ENCODE assay signal across 13 cellular contexts in the genomic region with DNA sequence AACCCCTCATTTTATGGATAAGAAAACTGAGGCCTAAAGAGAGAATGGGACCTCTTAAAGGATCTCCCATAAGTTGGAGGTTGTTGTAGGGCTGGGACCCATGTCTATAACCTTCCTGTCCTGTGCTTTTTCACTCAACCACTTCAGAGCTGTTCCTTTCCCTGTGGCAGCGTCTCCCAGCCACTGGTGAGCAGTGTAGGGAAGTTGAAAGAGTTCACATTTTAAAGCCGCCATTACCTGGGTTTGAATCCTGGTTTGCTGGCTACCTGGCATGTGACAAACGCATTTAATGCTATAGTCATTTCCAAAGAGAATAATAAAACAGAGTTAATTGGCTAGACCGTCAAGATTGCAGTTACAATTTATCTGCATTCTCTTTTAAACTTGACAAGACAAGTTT.
DNase-seq lines count a peak whose midpoint lies in the region; TF ChIP-seq lines count a peak whose summit lies in the region.
"Had no signal": no experiment of that assay in that cellular context is flagged by ENCODE, and none has a peak within 500 bp of the region (broad histone marks: within the 10 kb centered on the region; RNA-seq: fewer than 3 reads in every experiment).

No MANE protein-coding gene starts in this region.

- H3K4me1 Mint-ChIP-seq in Caco-2 (ENCODE audit: low read depth, unreplicated experiment) (peaks cover 27% of the 10 kb centered on the region), mesothelial cell of epicardium (peaks cover 12% of the 10 kb centered on the region)
- H3K4me1 Mint-ChIP-seq: CD14-positive monocyte had no signal

- H3K4ac ChIP-seq in trophoblast cell (ENCODE audit: low read depth, low read length): peak overlapping the region; percentile 61

- H3K27me3 Mint-ChIP-seq in Caco-2 (ENCODE audit: insufficient read depth, unreplicated experiment) (no peaks in the 10 kb centered on the region), mesothelial cell of epicardium (ENCODE audit: low read depth) (peaks cover 1% of the 10 kb centered on the region)

- intact Hi-C loops in Caco-2 (cut with micrococcal nuclease; ENCODE audit: unreplicated experiment): no loop called here

- H3K36me3 Mint-ChIP-seq in Caco-2 (ENCODE audit: insufficient read depth, unreplicated experiment) (peaks cover 14% of the 10 kb centered on the region), mesothelial cell of epicardium (peaks cover 16% of the 10 kb centered on the region)
- H3K36me3 Mint-ChIP-seq: CD14-positive monocyte; CD8-positive, alpha-beta T cell had no signal

- peak overlapping the region; percentile 36 for H3K27ac Mint-ChIP-seq in Caco-2 (ENCODE audit: unreplicated experiment)
- peak overlapping the region; percentile 35 for H3K27ac Mint-ChIP-seq in mesothelial cell of epicardium
- H3K27ac Mint-ChIP-seq: CD14-positive monocyte; CD8-positive, alpha-beta T cell had no signal

- no peak overlapping the region for H3K4me3 ChIP-seq in Caco-2 (ENCODE audit: low read depth, low read length)
- no peak overlapping the region for H3K4me3 ChIP-seq in trophoblast cell (ENCODE audit: low read depth, low read length)
- H3K4me3 ChIP-seq: GM12878 had no signal

- H3K79me1 ChIP-seq in trophoblast cell (ENCODE audit: low read length): peaks cover 14% of the 10 kb centered on the region

- no peak overlapping the region for H2AFZ ChIP-seq in trophoblast cell (ENCODE audit: insufficient read depth, low read length, poor library complexity)

- H3K9me3 ChIP-seq in Caco-2 (no peaks in the 10 kb centered on the region), trophoblast cell (ENCODE audit: insufficient read depth, low read depth, low read length) (no peaks in the 10 kb centered on the region)

- POLR2A ChIA-PET in Caco-2 (lab: Charles Lee): interaction anchor here (0.6 kb wide), 1 partner anchor 43 kb away, joined by 3 read pairs; no protein-coding TSS in a partner anchor

- WGBS in trophoblast cell (ENCODE audit: extremely low coverage, insufficient coverage, insufficient read length): no CpG with 5 or more reads among the region's 4 CpGs

- no peak overlapping the region for H3K9ac ChIP-seq in trophoblast cell (ENCODE audit: low read length)

- CTCF ChIA-PET in Caco-2 (lab: Charles Lee): interaction anchor here (0.7 kb wide), 1 partner anchor 107 kb away, joined by 3 read pairs; no protein-coding TSS in a partner anchor

- H3K4me1 ChIP-seq in Caco-2: peaks cover 36% of the 10 kb centered on the region
- peaks cover 7 to 11% of the 10 kb centered on the region in 2 experiments for H3K4me1 ChIP-seq in trophoblast cell (ENCODE audit: control insufficient read depth in 1 of 2, insufficient read depth in 2 of 2, low read length in 2 of 2)

- H3K14ac ChIP-seq in trophoblast cell (ENCODE audit: low read length): peak overlapping the region; percentile 57

- H2BK5ac ChIP-seq in trophoblast cell (ENCODE audit: low read depth, low read length, poor library complexity): peak overlapping the region; percentile 82

- TF ChIP-seq CTCF in Caco-2 (IDR thresholded peaks at IDR 0.05; ENCODE audit: insufficient read depth in 1 of 2, low read depth in 1 of 2, low read length in 1 of 2, severe bottlenecking in 1 of 2, unreplicated experiment in 1 of 2) (no peak), VCaP (conservative IDR thresholded peaks at IDR 0.05) (no peak), mesothelial cell of epicardium (IDR thresholded peaks at IDR 0.05; ENCODE audit: unreplicated experiment) (no peak)

- DNase-seq in Caco-2: no peak
- DNase-seq in mesothelial cell of epicardium (ENCODE audit: low spot score in 2 of 2, unreplicated experiment in 2 of 2): no peak
- no peak for DNase-seq in trophoblast cell
- DNase-seq in mucosa of gallbladder (ENCODE audit: low spot score): no peak
- no peak for DNase-seq in DMS114 treated with DMSO at 0.1 percent for 48 hours (lab: John Stamatoyannopoulos, UW; ENCODE audit: unreplicated experiment)
- DNase-seq in NCI-H748 (lab: John Stamatoyannopoulos, UW; ENCODE audit: unreplicated experiment): no peak
- DNase-seq in activated CD4-positive, alpha-beta T cell treated with anti-CD3 and anti-CD28 coated beads for 4 hours: no peak
- DNase-seq: CD8-positive, alpha-beta T cell; COR-L47; DMS79 had no signal

- peak overlapping the region; percentile 67 for H4K8ac ChIP-seq in trophoblast cell (ENCODE audit: low read depth, low read length)

- H3K27me3 ChIP-seq in Caco-2 (replicated peaks; ENCODE audit: control insufficient read depth, insufficient read depth, low read length): no peaks in the 10 kb centered on the region
- H3K27me3 ChIP-seq in trophoblast cell (ENCODE audit: insufficient read depth, low read length): no peaks in the 10 kb centered on the region

- H2BK12ac ChIP-seq in trophoblast cell (ENCODE audit: low read length): peak overlapping the region; percentile 60

- peak overlapping the region; percentile 13 for H4K91ac ChIP-seq in trophoblast cell (ENCODE audit: low read depth, low read length)

- peak overlapping the region; percentile 69 for H2AK5ac ChIP-seq in trophoblast cell (ENCODE audit: low read length)

- BruUV-seq in Caco-2 (replicated peaks; lab: Mats Ljungman, UMichigan): no TSS peak

- no peaks in the 10 kb centered on the region for H3K9me3 Mint-ChIP-seq in Caco-2 (ENCODE audit: unreplicated experiment)
- H3K9me3 Mint-ChIP-seq in mesothelial cell of epicardium: peaks cover 3% of the 10 kb centered on the region
- H3K9me3 Mint-ChIP-seq: CD8-positive, alpha-beta T cell had no signal

- no peaks in the 10 kb centered on the region; the same call in none of the 2 replicates for H3K36me3 ChIP-seq in Caco-2 (ENCODE audit: control insufficient read depth, insufficient read depth, low read length)
- H3K36me3 ChIP-seq in trophoblast cell (ENCODE audit: control insufficient read depth in 1 of 2, insufficient read depth in 2 of 2, low read length in 2 of 2): peaks cover 1 to 2% of the 10 kb centered on the region in 2 experiments

- peaks cover 5% of the 10 kb centered on the region for H3K79me2 ChIP-seq in trophoblast cell (ENCODE audit: control insufficient read depth, insufficient read depth, low read length, poor library complexity)

- H2BK120ac ChIP-seq in trophoblast cell (ENCODE audit: insufficient read depth, low read length, poor library complexity): peak overlapping the region; percentile 32

- no peak overlapping the region for H4K12ac ChIP-seq in trophoblast cell (ENCODE audit: low read depth, low read length)

- no peak overlapping the region for H3K23ac ChIP-seq in trophoblast cell (ENCODE audit: low read length)

- H3K27ac ChIP-seq in VCaP (peak overlapping the region; percentile 42), trophoblast cell (ENCODE audit: low read depth, low read length) (peak overlapping the region; percentile 23)

- H3K18ac ChIP-seq in trophoblast cell (ENCODE audit: low read length): peak overlapping the region; percentile 54

- H3K4me3 Mint-ChIP-seq in Caco-2 (ENCODE audit: unreplicated experiment): no peak overlapping the region
- no peak overlapping the region for H3K4me3 Mint-ChIP-seq in mesothelial cell of epicardium
- H3K4me3 Mint-ChIP-seq: CD14-positive monocyte; CD8-positive, alpha-beta T cell had no signal

- peak overlapping the region; percentile 29 for H3K4me2 ChIP-seq in trophoblast cell (ENCODE audit: low read length)
